In genomic region chr3:52313188-52313773, GRCh38 we compare ENCODE assay signal across 1 cellular context.
TF ChIP-seq lines count a peak whose summit lies in the region.

No MANE protein-coding gene starts in this region.

TF ChIP-seq in SK-N-SH, 30 proteins besides CTCF, POLR2A, EP300 and RAD21:
- TF ChIP-seq USF1 (IDR thresholded peaks at IDR 0.05; ENCODE audit: borderline replicate concordance, low read depth) = no peak
- no peak for TF ChIP-seq IRF3 (IDR thresholded peaks at IDR 0.05; ENCODE audit: low read depth, low read length)
- no peak for TF ChIP-seq ZBTB33 (IDR thresholded peaks at IDR 0.05; ENCODE audit: borderline replicate concordance, low read depth)
- TF ChIP-seq POLR2AphosphoS5 (IDR thresholded peaks at IDR 0.05; ENCODE audit: low read depth, low read length) = no peak
